4 cellular contexts compared by ENCODE assay signal in the genomic region with DNA sequence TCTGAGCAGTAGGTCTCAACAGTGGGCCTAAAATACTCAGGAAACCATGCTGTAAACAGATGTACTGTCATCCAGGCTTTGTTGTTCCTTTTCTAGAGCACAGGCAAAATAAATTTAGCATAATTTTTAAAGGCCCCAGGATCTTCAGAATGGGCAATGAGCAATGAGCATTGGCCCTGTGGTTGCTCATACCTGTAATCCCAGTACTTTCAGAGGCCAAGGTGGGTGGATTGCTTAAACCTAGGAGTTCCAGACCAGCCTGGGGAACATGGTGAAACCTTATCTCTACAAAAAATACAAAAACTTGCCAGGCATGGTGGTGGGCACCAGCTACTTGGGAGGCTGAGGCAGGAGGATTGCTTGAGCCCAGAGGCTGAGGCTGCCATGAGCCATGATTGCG.
"Had no signal": no experiment of that assay in that cellular context is flagged by ENCODE, and none has a peak within 500 bp of the region (broad histone marks: within the 10 kb centered on the region; RNA-seq: fewer than 3 reads in every experiment).

No MANE protein-coding gene starts in this region.

- ATAC-seq: GM23338 had no signal

- H3K4me3 ChIP-seq: GM23338 had no signal

- H3K27ac Mint-ChIP-seq: GM23338 had no signal

- H3K9me3 Mint-ChIP-seq: GM23338, H9 had no signal

- DNase-seq: H9, HCEC 1CT, IMR-90 had no signal

- H3K4me3 Mint-ChIP-seq: GM23338, H9 had no signal
